21 cellular contexts compared by ENCODE assay signal in the genomic region with DNA sequence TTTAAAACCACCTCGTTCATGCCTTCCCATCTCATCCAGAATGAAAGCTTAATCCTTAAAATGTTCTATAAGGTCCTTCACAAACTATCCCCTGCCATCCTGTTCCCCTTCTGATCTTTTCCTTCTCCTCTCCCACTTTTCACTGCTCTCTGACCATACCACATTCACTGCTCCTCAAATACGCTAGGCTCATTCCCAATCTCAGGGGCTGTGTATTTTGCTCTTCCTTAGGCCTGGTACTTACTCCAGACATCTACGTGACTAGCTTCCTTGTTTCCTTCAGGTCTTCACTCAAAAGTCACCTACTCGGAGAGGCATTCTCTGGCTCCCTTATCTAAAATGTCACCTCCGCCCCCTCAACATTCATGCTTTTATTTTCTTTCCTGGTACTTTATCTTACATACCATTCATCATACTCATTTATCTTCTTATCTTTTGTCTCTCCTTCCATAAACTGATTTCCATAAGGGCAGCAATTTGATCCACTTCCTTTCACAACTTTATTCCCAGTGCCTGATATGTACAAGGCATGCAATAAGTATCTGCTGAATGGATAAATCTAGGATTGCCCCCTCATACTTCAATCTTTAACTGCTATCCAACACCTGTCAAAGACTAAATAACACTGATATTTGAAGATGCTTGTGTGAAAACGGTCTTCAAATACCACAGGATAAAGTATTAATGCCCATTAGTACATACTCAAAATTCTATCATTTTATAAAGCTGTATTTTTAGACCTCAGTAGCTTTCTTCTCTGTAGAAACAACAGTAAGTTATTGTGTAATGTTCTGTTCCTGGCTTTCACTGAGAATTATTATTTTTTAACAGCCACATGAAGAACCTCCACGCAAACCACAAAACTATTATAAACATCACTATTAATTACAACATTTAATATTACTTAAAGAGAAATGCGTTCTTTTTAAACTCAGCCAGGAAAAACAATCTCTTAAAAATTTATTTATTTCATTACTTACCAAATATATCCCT. TPM values are rescaled to one million over a fixed set of nuclear protein-coding genes. Genes with fewer than 3 reads are reported as not detected.
DNase-seq lines count a peak whose midpoint lies in the region; ATAC-seq, FAIRE-seq and TF ChIP-seq lines count a peak whose summit lies in the region.
"Had no signal": no experiment of that assay in that cellular context is flagged by ENCODE, and none has a peak within 500 bp of the region (broad histone marks: within the 10 kb centered on the region; RNA-seq: fewer than 3 reads in every experiment).

No MANE protein-coding gene starts in this region.

- no peak overlapping the region for H2AFZ ChIP-seq in H1 (ENCODE audit: low read length)

- WGBS in H1 (ENCODE audit: extremely low coverage in 1 of 2, insufficient coverage in 1 of 2, insufficient read length in 1 of 2, insufficient replicate concordance in 2 of 2, low coverage in 1 of 2, low lambda C conversion rate in 2 of 2, missing lambda C conversion rate in 1 of 2), 2 experiments, result 80 to 100% methylated on average over 1 to 8 of the region's 8 CpGs
- WGBS in mesendoderm (ENCODE audit: extremely low coverage, insufficient coverage, low lambda C conversion rate), result 100% methylated on average over 3 of the region's 8 CpGs
- 80 to 81% methylated on average over 8 of the region's 8 CpGs for WGBS in lower leg skin, 2 donors

- peaks cover 3% of the 10 kb centered on the region for H3K4me1 Mint-ChIP-seq in activated CD8-positive, alpha-beta memory T cell treated with anti-CD3 and anti-CD28 coated beads, Interleukin-2, amount 10 ng/mL, durations not matched to agents 7 days and 5 days

- H4K5ac ChIP-seq in H1 (ENCODE audit: insufficient read length, low read depth, low read length) (no peak overlapping the region), mesendoderm (ENCODE audit: low read length) (no peak overlapping the region)

- CTCF ChIA-PET in BJ (lab: Yijun Ruan, JAX) (no interaction called here), H1 (lab: Charles Lee; ENCODE audit: partially characterized antibody) (no interaction called here)
- CTCF ChIA-PET in activated CD8-positive, alpha-beta memory T cell treated with anti-CD3 and anti-CD28 coated beads, Interleukin-2, amount 10 ng/mL, durations not matched to agents 7 days and 5 days (lab: Charles Lee), result no interaction called here

- H3K27me3 Mint-ChIP-seq in activated CD8-positive, alpha-beta memory T cell treated with anti-CD3 and anti-CD28 coated beads, Interleukin-2, amount 10 ng/mL, durations not matched to agents 7 days and 5 days, result no peaks in the 10 kb centered on the region
- H3K27me3 Mint-ChIP-seq: activated naive CD8-positive, alpha-beta T cell treated with anti-CD3 and anti-CD28 coated beads, Interleukin-2, amount 10 ng/mL, durations not matched to agents 7 days and 5 days; effector memory CD8-positive, alpha-beta T cell; naive B cell had no signal

- H3K27me3 ChIP-seq in BJ (ENCODE audit: control insufficient read depth, insufficient read depth, low read length) (no peaks in the 10 kb centered on the region), HUES48 (ENCODE audit: control insufficient read depth, insufficient read depth, low read length) (no peaks in the 10 kb centered on the region), H1 (replicated peaks in 1 of 4; ENCODE audit: control insufficient read depth in 3 of 4, extremely low read depth in 1 of 4, insufficient read depth in 3 of 4, low read length in 3 of 4) (no peaks in the 10 kb centered on the region), mesendoderm (ENCODE audit: insufficient read depth, low read length, poor library complexity) (no peaks in the 10 kb centered on the region)
- H3K27me3 ChIP-seq: ovary had no signal

- H4K20me1 ChIP-seq in H1 (replicated peaks in 1 of 2; ENCODE audit: control insufficient read depth in 1 of 2, insufficient read depth in 2 of 2, low read length in 2 of 2), result peaks cover 2% of the 10 kb centered on the region in 2 experiments

- H3K9me3 Mint-ChIP-seq in activated CD8-positive, alpha-beta memory T cell treated with anti-CD3 and anti-CD28 coated beads, Interleukin-2, amount 10 ng/mL, durations not matched to agents 7 days and 5 days (ENCODE audit: low read depth), result no peaks in the 10 kb centered on the region
- H3K9me3 Mint-ChIP-seq: activated naive CD8-positive, alpha-beta T cell treated with anti-CD3 and anti-CD28 coated beads, Interleukin-2, amount 10 ng/mL, durations not matched to agents 7 days and 5 days; effector memory CD8-positive, alpha-beta T cell; immature natural killer cell; naive B cell; T-helper 1 cell treated with Interleukin-12 subunit alpha and Interleukin-12 subunit beta and Interleukin-4 antibody, amounts not matched to agents 30 μg/mL and 1 μg/mL, for 36 hours had no signal

- H2BK15ac ChIP-seq in H1 (ENCODE audit: low read length) (no peak overlapping the region), mesendoderm (replicated peaks; ENCODE audit: low read depth) (peak overlapping the region; percentile 19)

- TF ChIP-seq RAD21 in H1 (IDR thresholded peaks at IDR 0.05 in 1 of 2, conservative IDR thresholded peaks at IDR 0.05 in 1 of 2; ENCODE audit: low read depth in 2 of 2, low read length in 2 of 2), result no peak

- H2AK5ac ChIP-seq in H1 (ENCODE audit: low read depth, low read length), result no peak overlapping the region
- peak overlapping the region; percentile 31 for H2AK5ac ChIP-seq in mesendoderm (ENCODE audit: low read length)

- TF ChIP-seq CTCF in BJ (IDR thresholded peaks at IDR 0.05; ENCODE audit: insufficient read depth, low read depth, low read length) (no peak), H1 (IDR thresholded peaks at IDR 0.05; ENCODE audit: control extremely low read depth in 1 of 3, insufficient read depth in 1 of 3, low read depth in 1 of 3, low read length in 3 of 3) (no peak), lower leg skin (IDR thresholded peaks at IDR 0.05) (no peak)

- H3K14ac ChIP-seq in H1 (ENCODE audit: insufficient read length), result no peak overlapping the region

- H4K8ac ChIP-seq in H1 (ENCODE audit: extremely low read depth, insufficient read depth, low read length) (no peak overlapping the region), mesendoderm (ENCODE audit: low read depth, low read length) (peak overlapping the region; percentile 56)

- no peak overlapping the region for H2BK20ac ChIP-seq in H1 (ENCODE audit: low read length)

- no peaks in the 10 kb centered on the region for H3K23me2 ChIP-seq in H1 (ENCODE audit: low read depth, low read length)

- H3K4me3 Mint-ChIP-seq in activated CD8-positive, alpha-beta memory T cell treated with anti-CD3 and anti-CD28 coated beads, Interleukin-2, amount 10 ng/mL, durations not matched to agents 7 days and 5 days, result no peak overlapping the region
- H3K4me3 Mint-ChIP-seq: activated naive CD8-positive, alpha-beta T cell treated with anti-CD3 and anti-CD28 coated beads, Interleukin-2, amount 10 ng/mL, durations not matched to agents 7 days and 5 days; effector memory CD8-positive, alpha-beta T cell; immature natural killer cell; naive B cell; T-helper 1 cell treated with Interleukin-12 subunit alpha and Interleukin-12 subunit beta and Interleukin-4 antibody, amounts not matched to agents 30 μg/mL and 1 μg/mL, for 36 hours had no signal

- H3K9ac ChIP-seq in HUES48 (ENCODE audit: low read depth, low read length), result no peak overlapping the region
- H3K9ac ChIP-seq in H1 (replicated peaks in 1 of 4; ENCODE audit: extremely low read depth in 1 of 4, low read depth in 3 of 4, low read length in 3 of 4), result no peak overlapping the region
- peak overlapping the region; percentile 48 for H3K9ac ChIP-seq in mesendoderm (ENCODE audit: low read length)

- ATAC-seq in activated CD8-positive, alpha-beta memory T cell treated with anti-CD3 and anti-CD28 coated beads, Interleukin-2, amount 10 ng/mL, durations not matched to agents 7 days and 5 days, result no peak
- no peak for ATAC-seq in GM21737 (IDR thresholded peaks at IDR 0.05; ENCODE audit: unreplicated experiment)
- ATAC-seq: effector memory CD8-positive, alpha-beta T cell; lower lobe of right lung had no signal

- no peak overlapping the region for H2BK120ac ChIP-seq in H1 (replicated peaks; ENCODE audit: low read depth, low read length)
- peak overlapping the region; percentile 8 for H2BK120ac ChIP-seq in mesendoderm (ENCODE audit: low read depth, low read length)

- H3K36me3 Mint-ChIP-seq in activated CD8-positive, alpha-beta memory T cell treated with anti-CD3 and anti-CD28 coated beads, Interleukin-2, amount 10 ng/mL, durations not matched to agents 7 days and 5 days, result peaks cover 2% of the 10 kb centered on the region
- H3K36me3 Mint-ChIP-seq: immature natural killer cell, naive B cell had no signal

- no peak overlapping the region for H3K4me2 ChIP-seq in H1 (ENCODE audit: insufficient read depth in 1 of 2, low read depth in 2 of 2, low read length in 2 of 2)
- peak overlapping the region; percentile 3 for H3K4me2 ChIP-seq in mesendoderm (ENCODE audit: low read length)

- no peak overlapping the region for H2BK12ac ChIP-seq in H1 (ENCODE audit: low read depth, low read length)

- H3K9me3 ChIP-seq in HUES48 (ENCODE audit: control insufficient read depth, insufficient read depth, low read length) (no peaks in the 10 kb centered on the region), H1 (ENCODE audit: insufficient read depth in 2 of 2, low read depth in 1 of 2, low read length in 1 of 2) (no peaks in the 10 kb centered on the region)
- H3K9me3 ChIP-seq: lower lobe of right lung, ovary had no signal

- H3K36me3 ChIP-seq in BJ (ENCODE audit: control insufficient read depth, insufficient read depth, low read length), result no peaks in the 10 kb centered on the region
- no peaks in the 10 kb centered on the region for H3K36me3 ChIP-seq in HUES48 (ENCODE audit: control insufficient read depth, insufficient read depth, low read length)
- H3K36me3 ChIP-seq in H1 (ENCODE audit: control insufficient read depth in 2 of 4, insufficient read depth in 4 of 4, low read length in 3 of 4), result no peaks in the 10 kb centered on the region
- no peaks in the 10 kb centered on the region for H3K36me3 ChIP-seq in mesendoderm (ENCODE audit: control insufficient read depth, insufficient read depth, low read length)
- H3K36me3 ChIP-seq: lower lobe of right lung, ovary had no signal

- no peak overlapping the region for H3K4me3 ChIP-seq in BJ (ENCODE audit: low read depth, low read length)
- H3K4me3 ChIP-seq in HUES48 (ENCODE audit: low read depth, low read length), result no peak overlapping the region
- no peak overlapping the region for H3K4me3 ChIP-seq in H1 (ENCODE audit: extremely low read depth in 1 of 4, insufficient read depth in 2 of 4, low read depth in 3 of 4, low read length in 4 of 4)
- H3K4me3 ChIP-seq in mesendoderm (ENCODE audit: low read length), result no peak overlapping the region
- H3K4me3 ChIP-seq in lower leg skin (ENCODE audit: low read depth, poor library complexity, severe bottlenecking), result no peak overlapping the region
- H3K4me3 ChIP-seq: lower lobe of right lung, ovary had no signal

- H4K91ac ChIP-seq in H1 (replicated peaks; ENCODE audit: insufficient read length, low read length), result no peak overlapping the region

- H3K79me1 ChIP-seq in H1 (ENCODE audit: low read depth, low read length), result no peaks in the 10 kb centered on the region; the same call in 1 of the 2 replicates
- no peaks in the 10 kb centered on the region for H3K79me1 ChIP-seq in mesendoderm (ENCODE audit: low read length)

- peaks cover 69% of the 10 kb centered on the region for H3K4me1 ChIP-seq in HUES48 (ENCODE audit: control insufficient read depth, insufficient read depth, low read length)
- peaks cover 0 to 25% (median 11%) of the 10 kb centered on the region in 4 experiments; a peak in 4 of 7 replicates for H3K4me1 ChIP-seq in H1 (replicated peaks in 1 of 4; ENCODE audit: control insufficient read depth in 3 of 4, insufficient read depth in 4 of 4, low read length in 3 of 4)
- peaks cover 24% of the 10 kb centered on the region for H3K4me1 ChIP-seq in mesendoderm (ENCODE audit: control insufficient read depth, low read depth, low read length)

- 0 out of 2 replicates have a peak overlapping the region, but pooled peaks have one; percentile 29 for H3K18ac ChIP-seq in H1 (ENCODE audit: extremely low read depth, low read length)
- H3K18ac ChIP-seq in mesendoderm (ENCODE audit: low read length), result peak overlapping the region; percentile 62

- H3K27ac Mint-ChIP-seq in activated CD8-positive, alpha-beta memory T cell treated with anti-CD3 and anti-CD28 coated beads, Interleukin-2, amount 10 ng/mL, durations not matched to agents 7 days and 5 days, result no peak overlapping the region
- H3K27ac Mint-ChIP-seq: activated naive CD8-positive, alpha-beta T cell treated with anti-CD3 and anti-CD28 coated beads, Interleukin-2, amount 10 ng/mL, durations not matched to agents 7 days and 5 days; effector memory CD8-positive, alpha-beta T cell; immature natural killer cell; naive B cell; T-helper 1 cell treated with Interleukin-12 subunit alpha and Interleukin-12 subunit beta and Interleukin-4 antibody, amounts not matched to agents 30 μg/mL and 1 μg/mL, for 36 hours had no signal

- H3K4ac ChIP-seq in H1 (replicated peaks; ENCODE audit: insufficient read length, low read depth, low read length) (no peak overlapping the region), mesendoderm (ENCODE audit: low read depth, low read length) (peak overlapping the region; percentile 58)

- no peak overlapping the region for H3K56ac ChIP-seq in H1 (replicated peaks; ENCODE audit: insufficient read length, low read depth, low read length)
- H3K56ac ChIP-seq in mesendoderm (ENCODE audit: low read length), result peak overlapping the region; percentile 82

- H3K27ac ChIP-seq in HUES48 (ENCODE audit: low read depth, low read length) (peak overlapping the region; percentile 55), H1 (ENCODE audit: low read depth, low read length) (no peak overlapping the region), mesendoderm (ENCODE audit: low read depth, low read length) (peak overlapping the region; percentile 85)
- H3K27ac ChIP-seq: lower lobe of right lung, ovary had no signal

- H3K79me2 ChIP-seq in H1 (ENCODE audit: control insufficient read depth in 1 of 2, insufficient read depth in 2 of 2, low read length in 2 of 2), result peaks cover 0 to 96% of the 10 kb centered on the region in 2 experiments; a peak in 3 of 4 replicates
- H3K79me2 ChIP-seq in mesendoderm (ENCODE audit: control insufficient read depth, insufficient read depth, low read length), result peaks cover 50% of the 10 kb centered on the region

- POLR2A ChIA-PET in BJ (lab: Charles Lee), result no interaction called here
- POLR2A ChIA-PET in H1 (lab: Charles Lee; ENCODE audit: partially characterized antibody), result interaction anchor here (1.9 to 3.2 kb wide), 2 partner anchors 9 to 65 kb away, joined by 5 to 10 read pairs; no protein-coding TSS in a partner anchor

- FAIRE-seq in H1 (lab: Jason Lieb, UNC), result no peak
- FAIRE-seq: bronchial epithelial cell had no signal

- no peak for TF ChIP-seq EP300 in H1 (IDR thresholded peaks at IDR 0.05; ENCODE audit: borderline replicate concordance in 1 of 2, low read depth in 2 of 2, low read length in 2 of 2)

- H3K23ac ChIP-seq in H1 (ENCODE audit: insufficient read length) (no peak overlapping the region), mesendoderm (ENCODE audit: low read length) (no peak overlapping the region)

- intact Hi-C loops in lower leg skin (cut with DNase I; ENCODE audit: low total_unique reads), result no loop called here

- DNase-seq in BJ (ENCODE audit: low read depth) (peak; percentile 13), H1 (ENCODE audit: low read depth in 1 of 2, low spot score in 2 of 2) (no peak), mesendoderm (peak; percentile 95), lower leg skin (ENCODE audit: low spot score in 2 of 2) (no peak), NAMALWA (ENCODE audit: low spot score) (no peak)
- no peak for DNase-seq in activated CD8-positive, alpha-beta memory T cell treated with anti-CD3 and anti-CD28 coated beads, Interleukin-2, amount 10 ng/mL, durations not matched to agents 7 days and 5 days
- DNase-seq: activated CD4-positive, CD25-positive, alpha-beta regulatory T cell; activated naive CD8-positive, alpha-beta T cell treated with anti-CD3 and anti-CD28 coated beads, Interleukin-2, amount 10 ng/mL, durations not matched to agents 7 days and 5 days; effector memory CD8-positive, alpha-beta T cell; immature natural killer cell; lower lobe of right lung; naive B cell; NCI-H446 treated with DMSO at 0.1 percent for 48 hours; ovary; stimulated activated CD4-positive, alpha-beta T cell treated with anti-CD3 and anti-CD28 coated beads, Interleukin-4, amount 100 ng/mL, for 4 hours; stimulated activated CD8-positive, alpha-beta memory T cell treated with anti-CD3 and anti-CD28 coated beads, Interleukin-4, amount 100 ng/mL, for 48 hours; substantia nigra had no signal

- no peak overlapping the region for H2BK5ac ChIP-seq in H1 (ENCODE audit: low read depth, low read length)
- H2BK5ac ChIP-seq in mesendoderm (ENCODE audit: low read length), result peak overlapping the region; percentile 95

- TF ChIP-seq POLR2A in H1 (IDR thresholded peaks at IDR 0.05; ENCODE audit: control extremely low read depth in 1 of 2, low read depth in 2 of 2, low read length in 2 of 2) (no peak), lower leg skin (IDR thresholded peaks at IDR 0.05) (no peak)

RNA-seq across cellular contexts. Expression of gene JMJD1C, which starts 27.0 kb away (rescaled TPM):
- polyA plus RNA-seq in BJ (2011; rRNA removed), result 14.2 and 26.2 TPM in 2 replicates
- 25.7 and 32.3 TPM in 2 replicates for polyA minus RNA-seq in BJ (2011; rRNA and poly(A)+ RNA removed)
- total RNA-seq in H1 (2021; fragmentation: NEBNext Ultra II Directional; extraction: Animal tissue kit (Norgen Biotek cat#: 25700)), result 208 and 210 TPM in 2 replicates
- 39.2 and 54.5 TPM in 2 replicates for polyA plus RNA-seq in H1 (2011; rRNA removed)
- 70.2 TPM for polyA plus RNA-seq in H1 (2011; cell fraction: cytosol; rRNA removed)
- polyA plus RNA-seq in H1 (2011; cell fraction: nucleus; rRNA removed), result 85.1 TPM
- 40.3 to 94.5 TPM (median 62.6 TPM) in 4 replicates for polyA plus RNA-seq in H1 (2012, experiment 1 of 2)
- 8.6 TPM for polyA plus RNA-seq in H1 (2012, experiment 2 of 2)
- 141 TPM for polyA plus RNA-seq in H1 (2013, experiment 1 of 2)
- polyA plus RNA-seq in H1 (2013, experiment 2 of 2), result 130 TPM
- polyA minus RNA-seq in H1 (2011; rRNA and poly(A)+ RNA removed), result 505 and 669 TPM in 2 replicates
- 116 TPM for polyA minus RNA-seq in H1 (2011; cell fraction: cytosol; rRNA and poly(A)+ RNA removed)
- polyA minus RNA-seq in H1 (2011; cell fraction: nucleus; rRNA and poly(A)+ RNA removed), result 616 TPM
- polyA plus RNA-seq in mesendoderm (2013, experiment 1 of 2), result 65.5 TPM
- polyA plus RNA-seq in mesendoderm (2013, experiment 2 of 2), result 68.5 TPM
- 10 to 100 TPM; 82.0 to 92.5 (median 84.9) TPM for total RNA-seq in lower leg skin
- total RNA-seq in activated CD8-positive, alpha-beta memory T cell treated with anti-CD3 and anti-CD28 coated beads, Interleukin-2, amount 10 ng/mL, durations not matched to agents 7 days and 5 days, result 10 to 100 TPM; 55.7 to 87.6 TPM

Comparison
In these comparisons a context has a peak if more than half of its experiments do, and no peak if none do; other contexts are left out.
1. DNase-seq: peak in BJ (single experiment) and mesendoderm (single experiment); none in H1 (0 of 2), lower leg skin (0 of 2), activated CD8-positive, alpha-beta memory T cell treated with anti-CD3 and anti-CD28 coated beads, Interleukin-2, amount 10 ng/mL, durations not matched to agents 7 days and 5 days (single experiment) and NAMALWA (single experiment).